8 cellular contexts compared by ENCODE assay signal in the genomic region with DNA sequence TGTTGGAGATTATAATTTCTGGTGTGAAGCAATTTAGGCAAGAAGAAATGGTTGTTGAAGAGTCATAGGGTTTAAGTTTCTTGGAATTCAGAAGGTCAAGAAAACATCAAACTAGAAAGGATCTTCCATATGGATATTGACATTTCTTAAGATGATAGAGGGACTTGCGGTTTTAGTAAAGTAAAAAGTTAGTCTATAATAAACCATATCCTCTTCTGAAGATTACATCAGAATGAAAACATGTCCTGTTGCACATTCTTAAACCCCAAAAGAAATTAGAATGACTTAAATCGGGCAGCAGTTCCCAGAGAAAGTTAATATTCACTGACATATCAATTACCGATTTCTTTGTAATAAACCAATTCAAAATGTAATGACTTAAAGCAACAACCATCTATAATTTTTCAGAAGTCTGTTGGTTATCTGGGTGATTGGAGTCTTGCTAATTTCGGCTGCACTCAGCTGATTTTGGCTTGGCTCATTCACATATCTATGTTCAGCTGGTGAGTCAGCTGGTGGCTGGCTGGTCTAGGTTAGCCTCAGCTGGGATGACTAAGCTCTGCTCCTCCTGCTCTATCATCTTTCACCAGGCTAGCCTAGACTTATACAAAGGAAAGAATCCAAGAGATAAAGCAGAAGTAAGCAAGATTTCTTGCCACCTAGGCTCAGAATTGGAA. TPM values are rescaled to one million over a fixed set of nuclear protein-coding genes. Genes with fewer than 3 reads are reported as not detected.
DNase-seq lines count a peak whose midpoint lies in the region; ATAC-seq and TF ChIP-seq lines count a peak whose summit lies in the region.

No MANE protein-coding gene starts in this region.

- POLR2A ChIA-PET in T-cell (lab: Charles Lee), result no interaction called here
- POLR2A ChIA-PET in naive thymus-derived CD8-positive, alpha-beta T cell (lab: Charles Lee), result no interaction called here

- CTCF ChIA-PET in T-cell (lab: Charles Lee), result no interaction called here

- H3K27ac Mint-ChIP-seq in T-cell, result no peak overlapping the region
- H3K27ac Mint-ChIP-seq in naive thymus-derived CD8-positive, alpha-beta T cell, result no peak overlapping the region

- in situ Hi-C loops in Caki2 (cut with HindIII; ENCODE audit: low pct_unique_long_range_greater_than_20kb, low sequenced_read_pairs) (no loop called here), astrocyte of the spinal cord (cut with HindIII; ENCODE audit: low sequenced_read_pairs) (no loop called here)

- peaks cover 11 to 14% (median 14%) of the 10 kb centered on the region in 3 donors for H3K4me1 Mint-ChIP-seq in T-cell
- peaks cover 3 to 13% (median 6%) of the 10 kb centered on the region in 4 donors for H3K4me1 Mint-ChIP-seq in naive thymus-derived CD8-positive, alpha-beta T cell

- peaks cover 2 to 25% of the 10 kb centered on the region in 2 donors for H3K27me3 Mint-ChIP-seq in T-cell
- H3K27me3 Mint-ChIP-seq in naive thymus-derived CD8-positive, alpha-beta T cell, result peaks cover 0 to 13% (median 3%) of the 10 kb centered on the region in 5 donors

- no peak for TF ChIP-seq CTCF in astrocyte of the spinal cord (IDR thresholded peaks at IDR 0.05; ENCODE audit: low read depth, low read length)

- H3K9me3 Mint-ChIP-seq in T-cell, result peaks cover 0 to 9% (median 0%) of the 10 kb centered on the region in 3 donors
- peaks cover 0 to 14% (median 0%) of the 10 kb centered on the region in 9 donors for H3K9me3 Mint-ChIP-seq in naive thymus-derived CD8-positive, alpha-beta T cell

- DNase-seq in Caki2 (ENCODE audit: low read depth) (peak; percentile 36), HT1080 (ENCODE audit: low read depth) (peak; percentile 86), astrocyte of the spinal cord (ENCODE audit: low read depth, low spot score) (peak; percentile 90), middle frontal gyrus (ENCODE audit: extremely low spot score, low spot score) (peak; percentile 13), T-cell (no peak)
- DNase-seq in stimulated activated naive CD4-positive, alpha-beta T cell (lab: John Stamatoyannopoulos, UW), result no peak
- DNase-seq in naive thymus-derived CD8-positive, alpha-beta T cell, result no peak

- no peak overlapping the region for H3K4me3 ChIP-seq in astrocyte of the spinal cord (ENCODE audit: low read depth, low read length)

- no peaks in the 10 kb centered on the region for H3K36me3 Mint-ChIP-seq in T-cell
- peaks cover 0 to 5% (median 5%) of the 10 kb centered on the region in 3 donors for H3K36me3 Mint-ChIP-seq in naive thymus-derived CD8-positive, alpha-beta T cell

- no peak overlapping the region for H3K4me3 Mint-ChIP-seq in T-cell
- no peak overlapping the region for H3K4me3 Mint-ChIP-seq in naive thymus-derived CD8-positive, alpha-beta T cell

- ATAC-seq in T-cell (replicated peaks in 1 of 4) (no peak), HG03280 (IDR thresholded peaks at IDR 0.05; ENCODE audit: unreplicated experiment) (no peak)
- no peak for ATAC-seq in naive thymus-derived CD8-positive, alpha-beta T cell

RNA-seq across cellular contexts. Expression of a gene that starts 24.4 kb away (rescaled TPM):
- total RNA-seq in Caki2 (2014; rRNA removed; shearing (Covaris generic); ENCODE audit: low replicate concordance), result 19.2 and 21.0 TPM in 2 replicates
- 18.4 and 20.7 TPM in 2 replicates for total RNA-seq in HT1080 (2014; rRNA removed; shearing (Covaris generic))
- polyA plus RNA-seq in HT1080 (2015; cell fraction: cytosol; rRNA removed), result 25.0 and 27.7 TPM in 2 replicates
- 10.1 and 11.1 TPM in 2 replicates for polyA plus RNA-seq in HT1080 (2015; cell fraction: nucleus; rRNA removed)
- total RNA-seq in T-cell, result 10 to 100 TPM; 22.5 to 33.9 (median 29.8) TPM
- 10 to 100 TPM; 40.0 to 42.2 TPM for total RNA-seq in naive thymus-derived CD8-positive, alpha-beta T cell
- polyA plus RNA-seq in naive thymus-derived CD8-positive, alpha-beta T cell, result 10 to 100 TPM; 26.8 to 39.6 (median 33.8) TPM

Comparison
In these comparisons a context has a peak if more than half of its experiments do, and no peak if none do; other contexts are left out.
1. DNase-seq: peak in Caki2 (single experiment), HT1080 (single experiment), astrocyte of the spinal cord (single experiment) and middle frontal gyrus (single experiment); none in stimulated activated naive CD4-positive, alpha-beta T cell (0 of 6), T-cell (0 of 34) and naive thymus-derived CD8-positive, alpha-beta T cell (0 of 10).